ENCODE assay signal across 1 cellular context in the genomic region with DNA sequence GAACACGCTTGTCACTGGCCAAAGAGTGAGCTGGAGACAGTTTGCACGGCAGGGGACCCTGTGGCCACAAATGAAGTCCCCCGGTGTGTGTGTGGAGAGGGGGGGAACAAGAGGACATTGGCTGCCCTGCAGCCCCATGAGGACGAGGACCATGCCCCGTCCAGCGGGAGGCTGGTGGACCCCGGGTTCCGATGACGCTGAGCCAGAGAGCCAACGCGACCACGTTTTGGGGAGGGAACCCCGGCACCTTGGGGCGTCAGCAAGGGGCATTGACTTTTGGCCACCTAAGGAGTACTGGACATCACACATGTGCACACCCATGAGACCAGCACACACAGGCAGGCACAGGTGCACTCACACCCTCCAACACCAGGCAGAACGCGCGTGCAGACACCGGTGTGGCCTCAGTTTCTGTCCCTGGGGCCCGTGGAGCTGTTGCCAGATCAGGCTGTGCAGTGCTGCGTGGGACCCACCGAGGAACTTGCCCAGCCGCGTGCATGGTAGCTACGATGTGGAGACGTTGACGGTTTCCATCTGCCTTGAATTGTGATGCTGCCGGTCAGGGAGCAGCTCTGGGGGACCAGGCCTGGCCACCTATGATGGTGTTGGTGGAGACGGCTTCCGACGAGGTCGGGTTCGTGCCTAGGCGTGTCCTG.
TF ChIP-seq lines count a peak whose summit lies in the region.

No MANE protein-coding gene starts in this region.

TF ChIP-seq in SK-N-SH treated with all-trans-retinoic acid at 6 μM for 48 hours, 23 proteins besides CTCF, POLR2A, EP300 and RAD21 (continued from another document):
- TF ChIP-seq TOX (CRISPR knock-in tag; IDR thresholded peaks at IDR 0.05; ENCODE audit: borderline replicate concordance) (no peak), ZFP3 (CRISPR knock-in tag; IDR thresholded peaks at IDR 0.05) (no peak), RARB (CRISPR knock-in tag; IDR thresholded peaks at IDR 0.05) (no peak), ZNF70 (CRISPR knock-in tag; IDR thresholded peaks at IDR 0.05) (no peak), CREB5 (CRISPR knock-in tag; IDR thresholded peaks at IDR 0.05; ENCODE audit: low read depth) (no peak), ZC3H10 (CRISPR knock-in tag; IDR thresholded peaks at IDR 0.05) (no peak), ZNF565 (CRISPR knock-in tag; conservative IDR thresholded peaks at IDR 0.05; ENCODE audit: low read depth) (no peak), SNAI2 (CRISPR knock-in tag; IDR thresholded peaks at IDR 0.05) (no peak), ZNF8 (CRISPR knock-in tag; IDR thresholded peaks at IDR 0.05) (no peak), GLIS3 (CRISPR knock-in tag; IDR thresholded peaks at IDR 0.05) (no peak)
- TF ChIP-seq, protein P1, sequence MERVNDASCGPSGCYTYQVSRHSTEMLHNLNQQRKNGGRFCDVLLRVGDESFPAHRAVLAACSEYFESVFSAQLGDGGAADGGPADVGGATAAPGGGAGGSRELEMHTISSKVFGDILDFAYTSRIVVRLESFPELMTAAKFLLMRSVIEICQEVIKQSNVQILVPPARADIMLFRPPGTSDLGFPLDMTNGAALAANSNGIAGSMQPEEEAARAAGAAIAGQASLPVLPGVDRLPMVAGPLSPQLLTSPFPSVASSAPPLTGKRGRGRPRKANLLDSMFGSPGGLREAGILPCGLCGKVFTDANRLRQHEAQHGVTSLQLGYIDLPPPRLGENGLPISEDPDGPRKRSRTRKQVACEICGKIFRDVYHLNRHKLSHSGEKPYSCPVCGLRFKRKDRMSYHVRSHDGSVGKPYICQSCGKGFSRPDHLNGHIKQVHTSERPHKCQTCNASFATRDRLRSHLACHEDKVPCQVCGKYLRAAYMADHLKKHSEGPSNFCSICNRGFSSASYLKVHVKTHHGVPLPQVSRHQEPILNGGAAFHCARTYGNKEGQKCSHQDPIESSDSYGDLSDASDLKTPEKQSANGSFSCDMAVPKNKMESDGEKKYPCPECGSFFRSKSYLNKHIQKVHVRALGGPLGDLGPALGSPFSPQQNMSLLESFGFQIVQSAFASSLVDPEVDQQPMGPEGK (CRISPR knock-in tag; IDR thresholded peaks at IDR 0.05; ENCODE audit: borderline replicate concordance), result no peak
